10 cellular contexts compared by ENCODE assay signal in genomic region chr5:163463063-163463435, GRCh38. TPM values are rescaled to one million over a fixed set of nuclear protein-coding genes. Genes with fewer than 3 reads are reported as not detected.
DNase-seq lines count a peak whose midpoint lies in the region; ATAC-seq and TF ChIP-seq lines count a peak whose summit lies in the region.
"Had no signal": no experiment of that assay in that cellular context is flagged by ENCODE, and none has a peak within 500 bp of the region (broad histone marks: within the 10 kb centered on the region; RNA-seq: fewer than 3 reads in every experiment).

No MANE protein-coding gene starts in this region.

- TF ChIP-seq CTCF in DOHH2 (IDR thresholded peaks at IDR 0.05; ENCODE audit: low read depth, low read length, poor library complexity, severe bottlenecking): no peak
- no peak for TF ChIP-seq CTCF in OCI-LY3 (IDR thresholded peaks at IDR 0.05; ENCODE audit: low read depth, low read length)
- no peak for TF ChIP-seq CTCF in ascending aorta (IDR thresholded peaks at IDR 0.05)

- intact Hi-C loops in ascending aorta (cut with DNase I): no loop called here

- H4K20me1 ChIP-seq in DOHH2 (ENCODE audit: control insufficient read depth, insufficient read depth, low read depth, low read length): no peaks in the 10 kb centered on the region
- no peaks in the 10 kb centered on the region for H4K20me1 ChIP-seq in OCI-LY3 (ENCODE audit: insufficient read depth, low read length)

- no peaks in the 10 kb centered on the region for H3K9me2 ChIP-seq in DOHH2 (replicated peaks; ENCODE audit: control insufficient read depth, low read length)

- H3K4me3 ChIP-seq in DOHH2 (ENCODE audit: low read length) (peak overlapping the region; percentile 86), OCI-LY3 (ENCODE audit: low read length) (no peak overlapping the region), ascending aorta (no peak overlapping the region)
- H3K4me3 ChIP-seq: spleen had no signal

- H3K27ac ChIP-seq in DOHH2 (ENCODE audit: low read depth, low read length): peak overlapping the region; percentile 93
- H3K27ac ChIP-seq in OCI-LY3 (ENCODE audit: low read length): no peak overlapping the region
- no peak overlapping the region for H3K27ac ChIP-seq in ascending aorta

- H3K4me2 ChIP-seq in DOHH2 (ENCODE audit: low read length) (peak overlapping the region; percentile 100), OCI-LY3 (ENCODE audit: low read length) (peak overlapping the region; percentile 86)

- DNase-seq in fibroblast of gingiva (ENCODE audit: low read depth) (peak; percentile 45), ascending aorta (ENCODE audit: low spot score in 2 of 2) (no peak)
- DNase-seq: kidney glomerular epithelial cell; naive thymus-derived CD8-positive, alpha-beta T cell; NCI-H2171 treated with DMSO at 0.1 percent for 48 hours; spleen had no signal

- peaks cover 24% of the 10 kb centered on the region for H3F3A ChIP-seq in DOHH2 (ENCODE audit: control insufficient read depth, insufficient read depth)

- H3K9ac ChIP-seq in OCI-LY3 (ENCODE audit: low read length): no peak overlapping the region

- peaks cover 28% of the 10 kb centered on the region for H3K4me1 ChIP-seq in DOHH2 (ENCODE audit: control insufficient read depth, low read length)
- peaks cover 22% of the 10 kb centered on the region for H3K4me1 ChIP-seq in OCI-LY3 (ENCODE audit: low read length)
- peaks cover 0 to 7% of the 10 kb centered on the region in 2 donors for H3K4me1 ChIP-seq in ascending aorta

- H3K79me2 ChIP-seq in DOHH2 (ENCODE audit: control insufficient read depth, low read length) (peaks cover 85% of the 10 kb centered on the region), OCI-LY3 (ENCODE audit: low read length) (peaks cover 81% of the 10 kb centered on the region)

- ATAC-seq in HG03097 (IDR thresholded peaks at IDR 0.05; ENCODE audit: low FRiP score, unreplicated experiment) (no peak), HG02763 (IDR thresholded peaks at IDR 0.05; ENCODE audit: unreplicated experiment) (no peak)
- ATAC-seq: naive thymus-derived CD8-positive, alpha-beta T cell had no signal

- H2AFZ ChIP-seq in OCI-LY3 (ENCODE audit: low read depth, low read length): no peak overlapping the region

- H3K36me3 ChIP-seq in DOHH2 (ENCODE audit: control insufficient read depth, low read length): peaks cover 77% of the 10 kb centered on the region
- H3K36me3 ChIP-seq in OCI-LY3 (replicated peaks; ENCODE audit: low read depth, low read length): peaks cover 25% of the 10 kb centered on the region
- no peaks in the 10 kb centered on the region for H3K36me3 ChIP-seq in ascending aorta
- H3K36me3 ChIP-seq: spleen had no signal

- H3K27me3 ChIP-seq in DOHH2 (ENCODE audit: control insufficient read depth, low read length): no peaks in the 10 kb centered on the region
- no peaks in the 10 kb centered on the region for H3K27me3 ChIP-seq in OCI-LY3 (ENCODE audit: low read depth, low read length)
- H3K27me3 ChIP-seq in ascending aorta: no peaks in the 10 kb centered on the region
- H3K27me3 ChIP-seq: spleen had no signal

- H3K9me3 ChIP-seq in DOHH2 (ENCODE audit: control insufficient read depth, insufficient read depth, low read length) (no peaks in the 10 kb centered on the region), OCI-LY3 (ENCODE audit: insufficient read depth, low read length) (no peaks in the 10 kb centered on the region), ascending aorta (no peaks in the 10 kb centered on the region)
- H3K9me3 ChIP-seq: spleen had no signal

RNA-seq across cellular contexts. Expression of gene HMMR, which starts 2.6 kb away (rescaled TPM):
- not detected for total RNA-seq in ascending aorta

RNA-seq across cellular contexts. Expression of gene NUDCD2, which starts 3.1 kb away (rescaled TPM):
- 4.6 TPM for total RNA-seq in ascending aorta

RNA-seq across cellular contexts. Expression of gene CCNG1, which starts 25.7 kb away (rescaled TPM):
- total RNA-seq in ascending aorta: 20.5 TPM

RNA-seq across cellular contexts. Expression of gene MAT2B, which starts 42.4 kb away (rescaled TPM):
- total RNA-seq in ascending aorta: 21.8 TPM
